28 cellular contexts compared by ENCODE assay signal in the genomic region with DNA sequence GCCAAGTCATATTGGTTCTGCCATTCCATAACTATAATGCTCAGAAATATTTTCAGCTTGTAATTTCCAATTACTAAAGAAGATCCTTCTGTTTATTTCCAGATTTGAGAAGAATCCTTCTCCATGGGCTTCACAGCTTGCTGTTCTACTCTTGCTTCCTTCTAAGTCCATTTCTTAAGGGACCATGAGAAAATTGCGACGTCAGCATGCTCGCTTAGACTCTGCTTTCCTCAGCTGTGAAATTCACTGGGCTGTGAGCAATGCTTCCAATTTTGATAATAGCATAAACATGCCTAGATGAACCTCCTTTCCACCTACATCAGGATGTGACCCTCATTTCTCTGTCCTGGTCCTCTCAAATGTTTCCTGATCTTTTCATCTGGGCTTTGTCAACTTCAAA.
"Had no signal": no experiment of that assay in that cellular context is flagged by ENCODE, and none has a peak within 500 bp of the region (broad histone marks: within the 10 kb centered on the region; RNA-seq: fewer than 3 reads in every experiment).

No MANE protein-coding gene starts in this region.

- H3K4me1 ChIP-seq: colonic mucosa, esophagus muscularis mucosa, esophagus squamous epithelium, foreskin keratinocyte, gastrocnemius medialis, gastroesophageal sphincter, heart left ventricle, heart right ventricle had no signal

- H3K4me1 Mint-ChIP-seq: endodermal cell had no signal

- FAIRE-seq: colon, endometrium, frontal cortex had no signal

- H3K27me3 Mint-ChIP-seq: dendritic cell treated with granulocyte-macrophage colony-stimulating factor and Interleukin-4, amounts not matched to agents 40 ng/mL and 50 ng/mL, for 4 days; effector memory CD8-positive, alpha-beta T cell had no signal

- H3K27ac ChIP-seq: colonic mucosa, coronary artery, dorsolateral prefrontal cortex, epithelial cell of prostate, esophagus muscularis mucosa, esophagus squamous epithelium, foreskin keratinocyte, gastrocnemius medialis, gastroesophageal sphincter, heart left ventricle, heart right ventricle had no signal

- H3K27ac Mint-ChIP-seq: dendritic cell treated with granulocyte-macrophage colony-stimulating factor and Interleukin-4, amounts not matched to agents 40 ng/mL and 50 ng/mL, for 4 days; effector memory CD8-positive, alpha-beta T cell; endodermal cell had no signal

- H3K9me3 Mint-ChIP-seq: endodermal cell had no signal

- H3K27me3 ChIP-seq: colonic mucosa, esophagus muscularis mucosa, esophagus squamous epithelium, foreskin keratinocyte, gastrocnemius medialis, gastroesophageal sphincter, heart left ventricle, heart right ventricle had no signal

- H3K4me3 ChIP-seq: colonic mucosa, coronary artery, dorsolateral prefrontal cortex, esophagus muscularis mucosa, esophagus squamous epithelium, gastrocnemius medialis, gastroesophageal sphincter, heart left ventricle, heart right ventricle had no signal

- H3K36me3 ChIP-seq: colonic mucosa, esophagus muscularis mucosa, esophagus squamous epithelium, gastrocnemius medialis, gastroesophageal sphincter, heart left ventricle, heart right ventricle had no signal

- H3K4me3 Mint-ChIP-seq: dendritic cell treated with granulocyte-macrophage colony-stimulating factor and Interleukin-4, amounts not matched to agents 40 ng/mL and 50 ng/mL, for 4 days; effector memory CD8-positive, alpha-beta T cell; endodermal cell had no signal

- DNase-seq: colonic mucosa; cortex of kidney; dermis blood vessel endothelial cell; dorsolateral prefrontal cortex; effector CD4-positive, alpha-beta T cell; effector CD8-positive, alpha-beta T cell; effector memory CD4-positive, alpha-beta T cell; effector memory CD8-positive, alpha-beta T cell; endodermal cell; erythroblast; esophagus squamous epithelium; foreskin fibroblast; foreskin keratinocyte; foreskin melanocyte; gastrocnemius medialis; glutamatergic neuron; head of caudate nucleus; heart left ventricle; heart right ventricle had no signal

- H3K9me3 ChIP-seq: colonic mucosa, esophagus muscularis mucosa, esophagus squamous epithelium, gastrocnemius medialis, gastroesophageal sphincter had no signal

- ATAC-seq: effector memory CD8-positive, alpha-beta T cell; esophagus mucosa; foreskin keratinocyte; gastrocnemius medialis; gastroesophageal sphincter; heart left ventricle; heart right ventricle had no signal
